Comparison of ENCODE assay signal across 13 cellular contexts in genomic region chr17:78442648-78443128, GRCh38.
A peak's percentile ranks its signal among the peaks of the same experiment; 100 is the strongest.
DNase-seq lines count a peak whose midpoint lies in the region; ATAC-seq and TF ChIP-seq lines count a peak whose summit lies in the region.
"Had no signal": no experiment of that assay in that cellular context is flagged by ENCODE, and none has a peak within 500 bp of the region (broad histone marks: within the 10 kb centered on the region; RNA-seq: fewer than 3 reads in every experiment).

No MANE protein-coding gene starts in this region.

- no peak overlapping the region for H3K9ac ChIP-seq in mesenchymal stem cell (ENCODE audit: low read length)

- in situ Hi-C loops in GM13976 (cut with MboI; ENCODE audit: low sequenced_read_pairs, unreplicated experiment) = no loop called here

- H2BK12ac ChIP-seq in mesenchymal stem cell (ENCODE audit: low read length in 2 of 2) = no peak overlapping the region

- H3K36me3 Mint-ChIP-seq in activated CD4-positive, alpha-beta memory T cell treated with anti-CD3 and anti-CD28 coated beads for 36 hours = no peaks in the 10 kb centered on the region
- H3K36me3 Mint-ChIP-seq in activated CD4-positive, alpha-beta memory T cell treated with anti-CD3 and anti-CD28 coated beads, Interleukin-2, amount 10 ng/mL, durations not matched to agents 7 days and 5 days (ENCODE audit: low read depth) = no peaks in the 10 kb centered on the region

- H2AK5ac ChIP-seq in mesenchymal stem cell (ENCODE audit: low read length, severe bottlenecking) = no peak overlapping the region

- H3K27me3 ChIP-seq in mesenchymal stem cell (ENCODE audit: control insufficient read depth in 1 of 2, insufficient read depth in 1 of 2, low read length in 2 of 2) = peaks cover 0 to 46% of the 10 kb centered on the region in 2 experiments
- no peaks in the 10 kb centered on the region for H3K27me3 ChIP-seq in aorta (ENCODE audit: control insufficient read depth in 1 of 2, insufficient read depth in 2 of 2, low read length in 1 of 2)
- H3K27me3 ChIP-seq: ovary had no signal

- H3K23ac ChIP-seq in mesenchymal stem cell (ENCODE audit: low read length in 2 of 2) = no peak overlapping the region

- H2AFZ ChIP-seq in mesenchymal stem cell (ENCODE audit: low read depth, low read length) = no peak overlapping the region

- no peak for TF ChIP-seq CTCF in GM13976 (IDR thresholded peaks at IDR 0.05; ENCODE audit: borderline replicate concordance, control extremely low read depth, extremely low read depth, insufficient read depth, missing control alignments)

- DNase-seq in activated CD4-positive, alpha-beta memory T cell treated with anti-CD3 and anti-CD28 coated beads for 36 hours = peak; percentile 29
- DNase-seq in activated CD4-positive, alpha-beta memory T cell treated with anti-CD3 and anti-CD28 coated beads, Interleukin-2, amount 10 ng/mL, durations not matched to agents 7 days and 5 days = no peak
- peak; percentile 56 for DNase-seq in mesenchymal stem cell
- peak; percentile 84 to 91 for DNase-seq in aorta
- no peak for DNase-seq in GM13976 (ENCODE audit: low spot score)
- no peak for DNase-seq in NCI-H2081 treated with DMSO at 0.1 percent for 48 hours (lab: John Stamatoyannopoulos, UW)
- no peak for DNase-seq in COR-L47 (lab: John Stamatoyannopoulos, UW)
- DNase-seq: activated B cell treated with CpG ODN at 0.5 μM for 24 hours; activated naive CD4-positive, alpha-beta T cell; NCI-H1436 treated with DMSO at 0.1 percent for 48 hours; OCI-M1 had no signal

- H3K36me3 ChIP-seq in mesenchymal stem cell (ENCODE audit: control insufficient read depth in 1 of 2, insufficient read depth in 2 of 2, low read depth in 1 of 2, low read length in 2 of 2) = no peaks in the 10 kb centered on the region
- no peaks in the 10 kb centered on the region for H3K36me3 ChIP-seq in aorta (ENCODE audit: control insufficient read depth in 1 of 2, insufficient read depth in 2 of 2, low read length in 1 of 2)
- H3K36me3 ChIP-seq: ovary had no signal

- no peaks in the 10 kb centered on the region for H3K27me3 Mint-ChIP-seq in activated CD4-positive, alpha-beta memory T cell treated with anti-CD3 and anti-CD28 coated beads for 36 hours
- peaks cover 2% of the 10 kb centered on the region for H3K27me3 Mint-ChIP-seq in activated CD4-positive, alpha-beta memory T cell treated with anti-CD3 and anti-CD28 coated beads, Interleukin-2, amount 10 ng/mL, durations not matched to agents 7 days and 5 days

- CTCF ChIA-PET in activated CD4-positive, alpha-beta memory T cell treated with anti-CD3 and anti-CD28 coated beads for 36 hours (lab: Charles Lee) = interaction anchor here (1.4 kb wide), 1 partner anchor 21 kb away, joined by 4 read pairs; no protein-coding TSS in a partner anchor
- CTCF ChIA-PET in activated CD4-positive, alpha-beta memory T cell treated with anti-CD3 and anti-CD28 coated beads, Interleukin-2, amount 10 ng/mL, durations not matched to agents 7 days and 5 days (lab: Charles Lee) = no interaction called here

- no peak overlapping the region for H3K4me3 ChIP-seq in mesenchymal stem cell (ENCODE audit: insufficient read depth in 1 of 2, low read depth in 1 of 2, low read length in 2 of 2)
- H3K4me3 ChIP-seq in aorta (ENCODE audit: low read length in 2 of 2) = no peak overlapping the region
- H3K4me3 ChIP-seq: ovary had no signal

- H3K4me1 Mint-ChIP-seq in activated CD4-positive, alpha-beta memory T cell treated with anti-CD3 and anti-CD28 coated beads for 36 hours (ENCODE audit: low read depth) = no peaks in the 10 kb centered on the region
- no peaks in the 10 kb centered on the region for H3K4me1 Mint-ChIP-seq in activated CD4-positive, alpha-beta memory T cell treated with anti-CD3 and anti-CD28 coated beads, Interleukin-2, amount 10 ng/mL, durations not matched to agents 7 days and 5 days
- H3K4me1 Mint-ChIP-seq: activated B cell treated with CpG ODN at 0.5 μM for 24 hours had no signal

- H3K4me1 ChIP-seq in mesenchymal stem cell (ENCODE audit: control insufficient read depth, insufficient read depth, low read depth, low read length) (no peaks in the 10 kb centered on the region), aorta (ENCODE audit: control insufficient read depth in 1 of 2, insufficient read depth in 2 of 2, low read length in 2 of 2) (no peaks in the 10 kb centered on the region)

- no peak overlapping the region for H4K8ac ChIP-seq in mesenchymal stem cell (ENCODE audit: low read length)

- no peaks in the 10 kb centered on the region for H3K79me1 ChIP-seq in mesenchymal stem cell (replicated peaks; ENCODE audit: low read length, poor library complexity, severe bottlenecking)

- ATAC-seq in esophagus mucosa (peak; percentile 26), aorta (ENCODE audit: low FRiP score) (peak; percentile 73)

- intact Hi-C loops in activated CD4-positive, alpha-beta memory T cell treated with anti-CD3 and anti-CD28 coated beads for 36 hours (cut with micrococcal nuclease) = loop anchor here (10.0 kb wide), 2 partner anchors 262 to 402 kb away; partner anchors contain the start of gene USP36
- intact Hi-C loops in aorta (cut with DNase I) = no loop called here

- H3K9me3 ChIP-seq in mesenchymal stem cell (ENCODE audit: control insufficient read depth, low read length) (no peaks in the 10 kb centered on the region), aorta (ENCODE audit: control insufficient read depth, low read length) (no peaks in the 10 kb centered on the region)
- H3K9me3 ChIP-seq: ovary had no signal

- H2BK15ac ChIP-seq in mesenchymal stem cell (ENCODE audit: low read depth, poor library complexity, severe bottlenecking) = no peak overlapping the region

- POLR2A ChIA-PET in activated CD4-positive, alpha-beta memory T cell treated with anti-CD3 and anti-CD28 coated beads for 36 hours (lab: Charles Lee) = no interaction called here
- POLR2A ChIA-PET in activated CD4-positive, alpha-beta memory T cell treated with anti-CD3 and anti-CD28 coated beads, Interleukin-2, amount 10 ng/mL, durations not matched to agents 7 days and 5 days (lab: Charles Lee) = no interaction called here

- H2BK120ac ChIP-seq in mesenchymal stem cell (ENCODE audit: low read depth, low read length) = no peak overlapping the region

- H3K4me2 ChIP-seq in mesenchymal stem cell (ENCODE audit: low read length, poor library complexity, severe bottlenecking) = no peak overlapping the region

- H4K91ac ChIP-seq in mesenchymal stem cell (ENCODE audit: low read length) = no peak overlapping the region

- no peak overlapping the region for H2BK5ac ChIP-seq in mesenchymal stem cell (ENCODE audit: low read depth, low read length, poor library complexity, severe bottlenecking)

- H3K18ac ChIP-seq in mesenchymal stem cell (ENCODE audit: low read depth in 1 of 2, low read length in 2 of 2) = no peak overlapping the region

- no peak overlapping the region for H3K4me3 Mint-ChIP-seq in activated CD4-positive, alpha-beta memory T cell treated with anti-CD3 and anti-CD28 coated beads for 36 hours
- no peak overlapping the region for H3K4me3 Mint-ChIP-seq in activated CD4-positive, alpha-beta memory T cell treated with anti-CD3 and anti-CD28 coated beads, Interleukin-2, amount 10 ng/mL, durations not matched to agents 7 days and 5 days
- H3K4me3 Mint-ChIP-seq: activated B cell treated with CpG ODN at 0.5 μM for 24 hours had no signal

- H3K4ac ChIP-seq in mesenchymal stem cell (ENCODE audit: low read depth in 1 of 2, low read length in 2 of 2) = no peak overlapping the region

- WGBS in mesenchymal stem cell = 70% methylated on average over 18 of the region's 18 CpGs
- WGBS in aorta, 2 donors = 56 to 60% methylated on average over 18 of the region's 18 CpGs

- no peak overlapping the region for H3K27ac Mint-ChIP-seq in activated CD4-positive, alpha-beta memory T cell treated with anti-CD3 and anti-CD28 coated beads for 36 hours
- no peak overlapping the region for H3K27ac Mint-ChIP-seq in activated CD4-positive, alpha-beta memory T cell treated with anti-CD3 and anti-CD28 coated beads, Interleukin-2, amount 10 ng/mL, durations not matched to agents 7 days and 5 days
- H3K27ac Mint-ChIP-seq: activated B cell treated with CpG ODN at 0.5 μM for 24 hours had no signal

- no peaks in the 10 kb centered on the region for H3K9me3 Mint-ChIP-seq in activated CD4-positive, alpha-beta memory T cell treated with anti-CD3 and anti-CD28 coated beads for 36 hours
- H3K9me3 Mint-ChIP-seq in activated CD4-positive, alpha-beta memory T cell treated with anti-CD3 and anti-CD28 coated beads, Interleukin-2, amount 10 ng/mL, durations not matched to agents 7 days and 5 days = no peaks in the 10 kb centered on the region
- H3K9me3 Mint-ChIP-seq: activated B cell treated with CpG ODN at 0.5 μM for 24 hours had no signal

- H3K27ac ChIP-seq in mesenchymal stem cell (ENCODE audit: low read length, poor library complexity, severe bottlenecking) (no peak overlapping the region), aorta (ENCODE audit: low read depth in 1 of 2, low read length in 2 of 2) (no peak overlapping the region)
- H3K27ac ChIP-seq: ovary had no signal

- H3K14ac ChIP-seq in mesenchymal stem cell (ENCODE audit: low read length in 2 of 2) = peak overlapping the region in 1 of 2 experiments; percentile 35

Comparison
In these comparisons a context has a peak if more than half of its experiments do, and no peak if none do; other contexts are left out.
1. DNase-seq: peak in activated CD4-positive, alpha-beta memory T cell treated with anti-CD3 and anti-CD28 coated beads for 36 hours (single experiment), mesenchymal stem cell (single experiment) and aorta (2 of 2); none in activated CD4-positive, alpha-beta memory T cell treated with anti-CD3 and anti-CD28 coated beads, Interleukin-2, amount 10 ng/mL, durations not matched to agents 7 days and 5 days (single experiment), GM13976 (single experiment), NCI-H2081 treated with DMSO at 0.1 percent for 48 hours (single experiment) and COR-L47 (single experiment).